Comparison of ENCODE assay signal across 8 cellular contexts in the genomic region with DNA sequence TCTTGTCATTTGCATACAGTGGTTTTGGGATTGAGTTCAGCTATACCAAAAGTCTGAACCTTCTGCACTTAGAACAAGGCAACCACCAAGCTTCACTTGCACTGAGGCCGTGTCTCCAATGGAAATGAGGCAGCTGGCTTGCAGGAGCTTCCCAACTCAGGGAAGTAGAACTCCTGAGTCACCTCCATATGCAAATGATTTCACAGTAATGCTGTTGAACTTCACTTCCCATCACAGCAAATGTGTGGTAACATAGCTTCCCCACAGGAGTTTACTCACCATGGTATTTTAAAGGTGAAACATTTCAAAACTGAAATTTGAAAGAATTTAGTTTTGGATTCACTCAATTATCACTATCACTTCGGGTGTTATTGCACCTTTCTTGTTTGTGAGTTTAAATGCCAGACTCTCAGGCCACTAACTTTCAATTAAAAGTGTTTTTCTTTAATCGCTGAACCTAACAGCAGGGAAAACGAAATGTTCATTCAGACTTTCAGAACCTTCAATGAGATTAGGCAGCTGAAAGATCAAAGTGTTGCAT. TPM values are rescaled to one million over a fixed set of nuclear protein-coding genes. Genes with fewer than 3 reads are reported as not detected.
DNase-seq lines count a peak whose midpoint lies in the region; ATAC-seq and TF ChIP-seq lines count a peak whose summit lies in the region.

No MANE protein-coding gene starts in this region.

- no peaks in the 10 kb centered on the region for H3K4me1 ChIP-seq in aorta (ENCODE audit: control insufficient read depth in 1 of 2, insufficient read depth in 2 of 2, low read length in 2 of 2)

- H3K27ac ChIP-seq in aorta (ENCODE audit: low read depth in 1 of 2, low read length in 2 of 2), result no peak overlapping the region

- intact Hi-C loops in aorta (cut with DNase I), result loop anchor here (1.0 to 5.0 kb wide), 2 partner anchors 8 to 128 kb away; no protein-coding TSS in a partner anchor

- peaks cover 0 to 3% of the 10 kb centered on the region in 2 donors for H3K36me3 ChIP-seq in aorta (ENCODE audit: control insufficient read depth in 1 of 2, insufficient read depth in 2 of 2, low read length in 1 of 2)

- peak; percentile 12 for DNase-seq in EL
- peak; percentile 39 for DNase-seq in choroid plexus epithelial cell (ENCODE audit: low read depth)
- DNase-seq in NCI-H2227 (lab: John Stamatoyannopoulos, UW; ENCODE audit: unreplicated experiment), result no peak
- DNase-seq in NCI-H345 (lab: John Stamatoyannopoulos, UW), result no peak
- DNase-seq in midbrain (lab: John Stamatoyannopoulos, UW), result no peak
- DNase-seq in aorta, result no peak

- H3K9me3 ChIP-seq in aorta (ENCODE audit: control insufficient read depth, low read length), result no peaks in the 10 kb centered on the region

- no peak for TF ChIP-seq CTCF in choroid plexus epithelial cell (conservative IDR thresholded peaks at IDR 0.05; ENCODE audit: low read depth, low read length)

- H3K4me3 ChIP-seq in choroid plexus epithelial cell (ENCODE audit: low read depth, low read length), result no peak overlapping the region
- H3K4me3 ChIP-seq in aorta (ENCODE audit: low read length in 2 of 2), result no peak overlapping the region

- H3K27me3 ChIP-seq in aorta (ENCODE audit: control insufficient read depth in 1 of 2, insufficient read depth in 2 of 2, low read length in 1 of 2), result no peaks in the 10 kb centered on the region

- 85 to 90% methylated on average over 4 of the region's 4 CpGs for WGBS in aorta, 2 donors

- ATAC-seq in GM21381 (IDR thresholded peaks at IDR 0.05; ENCODE audit: unreplicated experiment) (peak; percentile 57), HG03469 (IDR thresholded peaks at IDR 0.05; ENCODE audit: unreplicated experiment) (peak; percentile 41), aorta (ENCODE audit: low FRiP score) (no peak)

RNA-seq across cellular contexts. Expression of a gene that starts 9.0 kb away (rescaled TPM):
- total RNA-seq in aorta, result 1 to 10 TPM; 3.8 to 5.7 TPM
- polyA plus RNA-seq in aorta, result 1 to 10 TPM; 1.9 to 2.1 TPM

RNA-seq across cellular contexts. Expression of a gene that starts 21.6 kb away (rescaled TPM):
- 10 to 100 TPM in 1 of 2 donors, 1 to 10 TPM in 1; 8.8 to 10.6 TPM for total RNA-seq in aorta
- 10 to 100 TPM; 12.6 to 31.7 TPM for polyA plus RNA-seq in aorta

RNA-seq across cellular contexts. Expression of a gene that starts 51.0 kb away (rescaled TPM):
- total RNA-seq in aorta, result 1 to 10 TPM; 5.3 to 5.4 TPM
- polyA plus RNA-seq in aorta, result 1 to 10 TPM; 1.6 to 3.8 TPM

Comparison
In these comparisons a context has a peak if more than half of its experiments do, and no peak if none do; other contexts are left out.
1. DNase-seq: peak in EL (single experiment) and choroid plexus epithelial cell (single experiment); none in NCI-H2227 (single experiment), NCI-H345 (single experiment), midbrain (single experiment) and aorta (0 of 2).